Comparison of ENCODE assay signal across 8 cellular contexts in the genomic region with DNA sequence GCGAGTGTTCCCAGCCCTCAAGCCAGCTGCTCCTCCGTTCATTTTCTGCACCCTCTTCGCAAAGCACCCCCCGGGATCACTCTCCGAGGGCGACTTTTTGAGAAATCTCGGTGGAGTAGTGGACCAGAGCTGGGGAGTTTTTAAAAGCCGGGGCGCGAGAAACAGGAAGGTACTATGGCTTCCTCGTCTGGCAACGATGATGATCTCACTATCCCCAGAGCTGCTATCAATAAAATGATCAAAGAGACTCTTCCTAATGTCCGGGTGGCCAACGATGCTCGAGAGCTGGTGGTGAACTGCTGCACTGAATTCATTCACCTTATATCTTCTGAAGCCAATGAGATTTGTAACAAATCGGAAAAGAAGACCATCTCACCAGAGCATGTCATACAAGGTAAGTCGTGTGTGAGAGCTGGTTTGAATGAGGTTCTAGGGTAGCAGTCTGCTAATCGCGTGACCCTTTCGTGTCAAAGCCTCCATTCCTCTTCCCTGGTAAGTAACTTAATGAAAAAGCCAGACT. TPM values are rescaled to one million over a fixed set of nuclear protein-coding genes. Genes with fewer than 3 reads are reported as not detected.
DNase-seq lines count a peak whose midpoint lies in the region; TF ChIP-seq lines count a peak whose summit lies in the region.

No MANE protein-coding gene starts in this region.

- no peak overlapping the region for H2BK15ac ChIP-seq in mesenchymal stem cell (ENCODE audit: low read depth, poor library complexity, severe bottlenecking)

- H3K9me3 ChIP-seq in GM23248 (ENCODE audit: low read depth) (no peaks in the 10 kb centered on the region), mesenchymal stem cell (ENCODE audit: control insufficient read depth, low read length) (no peaks in the 10 kb centered on the region)

- DNase-seq in NCI-H2196 (lab: John Stamatoyannopoulos, UW; ENCODE audit: unreplicated experiment) (peak; percentile 12), NCI-H2196 treated with DMSO at 0.1 percent for 48 hours (lab: John Stamatoyannopoulos, UW; ENCODE audit: unreplicated experiment) (no peak), GM23248 (peak; percentile 68), LHCN-M2 (ENCODE audit: low read depth) (peak; percentile 31), ecto neural progenitor cell (ENCODE audit: low spot score) (peak; percentile 48), mesenchymal stem cell (peak; percentile 61), substantia nigra (lab: John Stamatoyannopoulos, UW) (peak in 10 of 49 donors; percentile 17 to 38 (median 24))

- H2AFZ ChIP-seq in GM23248 (peak overlapping the region; percentile 93), mesenchymal stem cell (ENCODE audit: low read depth, low read length) (peak overlapping the region; percentile 68)

- peak overlapping the region; percentile 39 for H2BK120ac ChIP-seq in mesenchymal stem cell (ENCODE audit: low read depth, low read length)

- H3K4me3 ChIP-seq in GM23248 (peak overlapping the region; percentile 99), WI38 (ENCODE audit: low read depth, low read length) (peak overlapping the region; percentile 96), mesenchymal stem cell (ENCODE audit: insufficient read depth in 1 of 2, low read depth in 1 of 2, low read length in 2 of 2) (peak overlapping the region; percentile 86 to 95)

- H3K4me1 ChIP-seq in GM23248 (ENCODE audit: insufficient read depth) (peaks cover 27% of the 10 kb centered on the region), mesenchymal stem cell (ENCODE audit: control insufficient read depth, insufficient read depth, low read depth, low read length) (peaks cover 4% of the 10 kb centered on the region)

- peaks cover 4% of the 10 kb centered on the region for H3K79me1 ChIP-seq in mesenchymal stem cell (replicated peaks; ENCODE audit: low read length, poor library complexity, severe bottlenecking)

- H3K9ac ChIP-seq in GM23248 (peak overlapping the region; percentile 98), mesenchymal stem cell (ENCODE audit: low read length) (peak overlapping the region; percentile 99)

- H3K9me2 ChIP-seq in GM23248 (ENCODE audit: insufficient read depth) = no peaks in the 10 kb centered on the region

- H3F3A ChIP-seq in GM23248 (ENCODE audit: insufficient read depth) = peaks cover 6% of the 10 kb centered on the region; the same call in 1 of the 2 replicates

- H4K20me1 ChIP-seq in GM23248 (ENCODE audit: insufficient read depth) = no peaks in the 10 kb centered on the region

- in situ Hi-C loops in GM23248 (cut with MboI) = no loop called here

- H2BK5ac ChIP-seq in mesenchymal stem cell (ENCODE audit: low read depth, low read length, poor library complexity, severe bottlenecking) = no peak overlapping the region

- no peak for TF ChIP-seq CTCF in WI38 (IDR thresholded peaks at IDR 0.05; ENCODE audit: low read depth, low read length)

- peak overlapping the region; percentile 56 to 79 for H3K4ac ChIP-seq in mesenchymal stem cell (ENCODE audit: low read depth in 1 of 2, low read length in 2 of 2)

- H3K36me3 ChIP-seq in GM23248 (ENCODE audit: low read depth) (no peaks in the 10 kb centered on the region), mesenchymal stem cell (ENCODE audit: control insufficient read depth in 1 of 2, insufficient read depth in 2 of 2, low read depth in 1 of 2, low read length in 2 of 2) (peaks cover 0 to 3% of the 10 kb centered on the region in 2 experiments)

- H3K14ac ChIP-seq in mesenchymal stem cell (ENCODE audit: low read length in 2 of 2) = no peak overlapping the region

- peak overlapping the region; percentile 74 to 95 for H3K23ac ChIP-seq in mesenchymal stem cell (ENCODE audit: low read length in 2 of 2)

- no peak overlapping the region for H4K8ac ChIP-seq in mesenchymal stem cell (ENCODE audit: low read length)

- peak overlapping the region; percentile 31 for H2AK5ac ChIP-seq in mesenchymal stem cell (ENCODE audit: low read length, severe bottlenecking)

- H3K18ac ChIP-seq in mesenchymal stem cell (ENCODE audit: low read depth in 1 of 2, low read length in 2 of 2) = peak overlapping the region in 1 of 2 experiments; percentile 97

- H3K27ac ChIP-seq in GM23248 (peak overlapping the region; percentile 96), mesenchymal stem cell (ENCODE audit: low read length, poor library complexity, severe bottlenecking) (peak overlapping the region; percentile 48), substantia nigra (ENCODE audit: low read depth, low read length, poor library complexity, severe bottlenecking) (peak overlapping the region; percentile 95)

- 1 to 2% methylated on average over 20 of the region's 20 CpGs for WGBS in GM23248 (ENCODE audit: low coverage in 1 of 2, low lambda C conversion rate in 2 of 2, missing lambda C conversion rate in 2 of 2), 2 experiments
- 0% methylated on average over 15 of the region's 20 CpGs for WGBS in mesenchymal stem cell

- no peak overlapping the region for H4K91ac ChIP-seq in mesenchymal stem cell (ENCODE audit: low read length)

- H3K27me3 ChIP-seq in GM23248 (replicated peaks; ENCODE audit: insufficient read depth) (no peaks in the 10 kb centered on the region), mesenchymal stem cell (ENCODE audit: control insufficient read depth in 1 of 2, insufficient read depth in 1 of 2, low read length in 2 of 2) (no peaks in the 10 kb centered on the region)

- no peak overlapping the region for H2BK12ac ChIP-seq in mesenchymal stem cell (ENCODE audit: low read length in 2 of 2)

- H3K79me2 ChIP-seq in GM23248 (ENCODE audit: insufficient read depth) = peaks cover 89% of the 10 kb centered on the region

- peak overlapping the region; percentile 99 for H3K4me2 ChIP-seq in GM23248 (ENCODE audit: unreplicated experiment)
- peak overlapping the region; percentile 92 for H3K4me2 ChIP-seq in mesenchymal stem cell (ENCODE audit: low read length, poor library complexity, severe bottlenecking)

RNA-seq across cellular contexts. Expression of a gene that starts 0.8 kb away (rescaled TPM):
- total RNA-seq in GM23248 (2014; rRNA removed; shearing (Covaris generic)) = 49.2 and 68.8 TPM in 2 replicates
- 51.0 and 54.5 TPM in 2 replicates for polyA plus RNA-seq in GM23248 (2016; fragmentation: Nextera tagmentation; extraction: Ambion mirVana)
- total RNA-seq in LHCN-M2 (2014; rRNA removed) = 64.5 and 64.6 TPM in 2 replicates
- polyA plus RNA-seq in LHCN-M2 (2012) = 31.9 TPM
- 38.2 TPM for polyA plus RNA-seq in mesenchymal stem cell (2013, experiment 1 of 2)
- 41.3 TPM for polyA plus RNA-seq in mesenchymal stem cell (2013, experiment 2 of 2)
